In the genomic region with DNA sequence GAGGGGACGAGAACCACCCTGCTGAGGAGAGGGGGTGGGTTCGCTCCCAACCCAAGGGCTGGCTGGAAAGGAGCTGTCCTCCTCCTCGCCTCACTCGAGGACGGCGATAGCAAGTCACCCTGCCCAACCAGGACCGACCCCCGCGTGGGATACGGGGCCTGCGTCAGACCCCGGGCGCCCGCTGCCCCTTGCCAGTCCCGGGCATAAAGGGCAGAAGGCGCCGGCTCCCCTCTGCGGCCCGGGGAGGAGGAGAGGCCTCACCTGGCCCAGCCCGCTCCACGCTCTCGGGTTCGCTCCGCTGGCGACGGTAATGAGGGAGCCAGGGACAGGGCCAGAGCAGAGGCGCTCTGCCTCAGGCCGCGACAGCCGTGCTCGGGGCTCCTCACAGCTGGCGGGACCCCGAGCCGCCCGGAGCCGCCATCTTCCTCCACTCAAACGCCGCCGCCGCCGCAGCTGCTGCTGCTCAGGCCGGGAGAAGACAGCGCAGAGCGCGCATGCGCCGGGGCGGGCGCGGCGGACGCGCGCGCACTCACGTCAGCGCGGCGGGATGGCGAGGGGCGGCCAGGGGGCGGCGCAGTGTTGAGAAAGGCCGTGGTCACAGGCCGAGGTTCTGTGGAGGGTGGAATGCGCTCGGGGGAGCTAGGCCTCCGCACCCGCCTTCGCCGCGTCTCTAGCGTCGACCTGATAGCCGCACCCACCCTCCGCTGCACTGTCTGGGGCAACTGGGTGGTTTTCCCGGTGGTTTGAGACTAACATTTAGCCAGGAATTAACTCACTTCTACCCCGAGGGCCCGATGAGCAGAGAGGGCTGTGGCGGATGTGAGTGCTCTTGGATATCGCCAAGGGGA, we compare ENCODE assay signal across 1 cellular context.
TF ChIP-seq lines count a peak whose summit lies in the region.

FBXO42 (minus strand) TSS at position 487 of the 848 bp plus-strand sequence. CDS start 37,062 bp downstream, outside the sequence.

TF ChIP-seq in K562, 482 proteins besides CTCF, POLR2A, EP300 and RAD21 (continued from another document and continues in another):
- TF ChIP-seq, protein P1, sequence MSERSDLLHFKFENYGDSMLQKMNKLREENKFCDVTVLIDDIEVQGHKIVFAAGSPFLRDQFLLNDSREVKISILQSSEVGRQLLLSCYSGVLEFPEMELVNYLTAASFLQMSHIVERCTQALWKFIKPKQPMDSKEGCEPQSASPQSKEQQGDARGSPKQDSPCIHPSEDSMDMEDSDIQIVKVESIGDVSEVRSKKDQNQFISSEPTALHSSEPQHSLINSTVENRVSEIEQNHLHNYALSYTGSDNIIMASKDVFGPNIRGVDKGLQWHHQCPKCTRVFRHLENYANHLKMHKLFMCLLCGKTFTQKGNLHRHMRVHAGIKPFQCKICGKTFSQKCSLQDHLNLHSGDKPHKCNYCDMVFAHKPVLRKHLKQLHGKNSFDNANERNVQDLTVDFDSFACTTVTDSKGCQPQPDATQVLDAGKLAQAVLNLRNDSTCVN (CRISPR knock-in tag; IDR thresholded peaks at IDR 0.05) = 0 out of 2 replicates have a peak, but pooled peaks have one; percentile 34
- TF ChIP-seq TEAD2 (tag; IDR thresholded peaks at IDR 0.05) (no peak), ZNF57 (CRISPR knock-in tag; IDR thresholded peaks at IDR 0.05) (0 out of 2 replicates have a peak, but pooled peaks have one; percentile 16), TCF7 (IDR thresholded peaks at IDR 0.05; ENCODE audit: borderline replicate concordance) (no peak; the same call in none of the 2 replicates), ZNF780A (CRISPR knock-in tag; IDR thresholded peaks at IDR 0.05) (no peak), PURB (CRISPR knock-in tag; IDR thresholded peaks at IDR 0.05; ENCODE audit: low read depth) (no peak), KAT2B (IDR thresholded peaks at IDR 0.05; ENCODE audit: low read depth, low read length) (no peak), CHD4 (IDR thresholded peaks at IDR 0.05; ENCODE audit: insufficient read depth, insufficient replicate concordance, low read depth, low read length, poor library complexity, severe bottlenecking) (no peak), NR2C2 (CRISPR knock-in tag; IDR thresholded peaks at IDR 0.05) (peak; percentile 47; the same call in 1 of the 2 replicates), NR2C2 (tag; IDR thresholded peaks at IDR 0.05) (peak; percentile 78; the same call in 1 of the 2 replicates), ZBTB34 (CRISPR knock-in tag; IDR thresholded peaks at IDR 0.05) (no peak), MBD2 (IDR thresholded peaks at IDR 0.05; ENCODE audit: borderline replicate concordance, low read depth) (peak; percentile 62; the same call in 1 of the 2 replicates), PPARD (CRISPR knock-in tag; IDR thresholded peaks at IDR 0.05) (no peak), CBX2 (IDR thresholded peaks at IDR 0.05; ENCODE audit: insufficient read depth, low read length, poor library complexity, severe bottlenecking) (no peak), SNRNP70 (optimal IDR thresholded peaks at IDR 0.05; ENCODE audit: low read depth, low read length) (no peak), HDAC3 (IDR thresholded peaks at IDR 0.05; ENCODE audit: borderline replicate concordance, partially characterized antibody) (no peak), MED1 (CRISPR knock-in tag; IDR thresholded peaks at IDR 0.05; ENCODE audit: borderline replicate concordance) (no peak; the same call in 1 of the 2 replicates), RUNX1 (IDR thresholded peaks at IDR 0.05; ENCODE audit: low read depth) (peak; percentile 83; the same call in 1 of the 2 replicates), ZFPM2 (CRISPR knock-in tag; IDR thresholded peaks at IDR 0.05) (no peak), ZNF253 (CRISPR knock-in tag; conservative IDR thresholded peaks at IDR 0.05) (no peak)
- TF ChIP-seq, protein P2, sequence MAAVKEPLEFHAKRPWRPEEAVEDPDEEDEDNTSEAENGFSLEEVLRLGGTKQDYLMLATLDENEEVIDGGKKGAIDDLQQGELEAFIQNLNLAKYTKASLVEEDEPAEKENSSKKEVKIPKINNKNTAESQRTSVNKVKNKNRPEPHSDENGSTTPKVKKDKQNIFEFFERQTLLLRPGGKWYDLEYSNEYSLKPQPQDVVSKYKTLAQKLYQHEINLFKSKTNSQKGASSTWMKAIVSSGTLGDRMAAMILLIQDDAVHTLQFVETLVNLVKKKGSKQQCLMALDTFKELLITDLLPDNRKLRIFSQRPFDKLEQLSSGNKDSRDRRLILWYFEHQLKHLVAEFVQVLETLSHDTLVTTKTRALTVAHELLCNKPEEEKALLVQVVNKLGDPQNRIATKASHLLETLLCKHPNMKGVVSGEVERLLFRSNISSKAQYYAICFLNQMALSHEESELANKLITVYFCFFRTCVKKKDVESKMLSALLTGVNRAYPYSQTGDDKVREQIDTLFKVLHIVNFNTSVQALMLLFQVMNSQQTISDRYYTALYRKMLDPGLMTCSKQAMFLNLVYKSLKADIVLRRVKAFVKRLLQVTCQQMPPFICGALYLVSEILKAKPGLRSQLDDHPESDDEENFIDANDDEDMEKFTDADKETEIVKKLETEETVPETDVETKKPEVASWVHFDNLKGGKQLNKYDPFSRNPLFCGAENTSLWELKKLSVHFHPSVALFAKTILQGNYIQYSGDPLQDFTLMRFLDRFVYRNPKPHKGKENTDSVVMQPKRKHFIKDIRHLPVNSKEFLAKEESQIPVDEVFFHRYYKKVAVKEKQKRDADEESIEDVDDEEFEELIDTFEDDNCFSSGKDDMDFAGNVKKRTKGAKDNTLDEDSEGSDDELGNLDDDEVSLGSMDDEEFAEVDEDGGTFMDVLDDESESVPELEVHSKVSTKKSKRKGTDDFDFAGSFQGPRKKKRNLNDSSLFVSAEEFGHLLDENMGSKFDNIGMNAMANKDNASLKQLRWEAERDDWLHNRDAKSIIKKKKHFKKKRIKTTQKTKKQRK (IDR thresholded peaks at IDR 0.05; ENCODE audit: borderline replicate concordance, low read depth, low read length) = no peak
- TF ChIP-seq, protein P3, sequence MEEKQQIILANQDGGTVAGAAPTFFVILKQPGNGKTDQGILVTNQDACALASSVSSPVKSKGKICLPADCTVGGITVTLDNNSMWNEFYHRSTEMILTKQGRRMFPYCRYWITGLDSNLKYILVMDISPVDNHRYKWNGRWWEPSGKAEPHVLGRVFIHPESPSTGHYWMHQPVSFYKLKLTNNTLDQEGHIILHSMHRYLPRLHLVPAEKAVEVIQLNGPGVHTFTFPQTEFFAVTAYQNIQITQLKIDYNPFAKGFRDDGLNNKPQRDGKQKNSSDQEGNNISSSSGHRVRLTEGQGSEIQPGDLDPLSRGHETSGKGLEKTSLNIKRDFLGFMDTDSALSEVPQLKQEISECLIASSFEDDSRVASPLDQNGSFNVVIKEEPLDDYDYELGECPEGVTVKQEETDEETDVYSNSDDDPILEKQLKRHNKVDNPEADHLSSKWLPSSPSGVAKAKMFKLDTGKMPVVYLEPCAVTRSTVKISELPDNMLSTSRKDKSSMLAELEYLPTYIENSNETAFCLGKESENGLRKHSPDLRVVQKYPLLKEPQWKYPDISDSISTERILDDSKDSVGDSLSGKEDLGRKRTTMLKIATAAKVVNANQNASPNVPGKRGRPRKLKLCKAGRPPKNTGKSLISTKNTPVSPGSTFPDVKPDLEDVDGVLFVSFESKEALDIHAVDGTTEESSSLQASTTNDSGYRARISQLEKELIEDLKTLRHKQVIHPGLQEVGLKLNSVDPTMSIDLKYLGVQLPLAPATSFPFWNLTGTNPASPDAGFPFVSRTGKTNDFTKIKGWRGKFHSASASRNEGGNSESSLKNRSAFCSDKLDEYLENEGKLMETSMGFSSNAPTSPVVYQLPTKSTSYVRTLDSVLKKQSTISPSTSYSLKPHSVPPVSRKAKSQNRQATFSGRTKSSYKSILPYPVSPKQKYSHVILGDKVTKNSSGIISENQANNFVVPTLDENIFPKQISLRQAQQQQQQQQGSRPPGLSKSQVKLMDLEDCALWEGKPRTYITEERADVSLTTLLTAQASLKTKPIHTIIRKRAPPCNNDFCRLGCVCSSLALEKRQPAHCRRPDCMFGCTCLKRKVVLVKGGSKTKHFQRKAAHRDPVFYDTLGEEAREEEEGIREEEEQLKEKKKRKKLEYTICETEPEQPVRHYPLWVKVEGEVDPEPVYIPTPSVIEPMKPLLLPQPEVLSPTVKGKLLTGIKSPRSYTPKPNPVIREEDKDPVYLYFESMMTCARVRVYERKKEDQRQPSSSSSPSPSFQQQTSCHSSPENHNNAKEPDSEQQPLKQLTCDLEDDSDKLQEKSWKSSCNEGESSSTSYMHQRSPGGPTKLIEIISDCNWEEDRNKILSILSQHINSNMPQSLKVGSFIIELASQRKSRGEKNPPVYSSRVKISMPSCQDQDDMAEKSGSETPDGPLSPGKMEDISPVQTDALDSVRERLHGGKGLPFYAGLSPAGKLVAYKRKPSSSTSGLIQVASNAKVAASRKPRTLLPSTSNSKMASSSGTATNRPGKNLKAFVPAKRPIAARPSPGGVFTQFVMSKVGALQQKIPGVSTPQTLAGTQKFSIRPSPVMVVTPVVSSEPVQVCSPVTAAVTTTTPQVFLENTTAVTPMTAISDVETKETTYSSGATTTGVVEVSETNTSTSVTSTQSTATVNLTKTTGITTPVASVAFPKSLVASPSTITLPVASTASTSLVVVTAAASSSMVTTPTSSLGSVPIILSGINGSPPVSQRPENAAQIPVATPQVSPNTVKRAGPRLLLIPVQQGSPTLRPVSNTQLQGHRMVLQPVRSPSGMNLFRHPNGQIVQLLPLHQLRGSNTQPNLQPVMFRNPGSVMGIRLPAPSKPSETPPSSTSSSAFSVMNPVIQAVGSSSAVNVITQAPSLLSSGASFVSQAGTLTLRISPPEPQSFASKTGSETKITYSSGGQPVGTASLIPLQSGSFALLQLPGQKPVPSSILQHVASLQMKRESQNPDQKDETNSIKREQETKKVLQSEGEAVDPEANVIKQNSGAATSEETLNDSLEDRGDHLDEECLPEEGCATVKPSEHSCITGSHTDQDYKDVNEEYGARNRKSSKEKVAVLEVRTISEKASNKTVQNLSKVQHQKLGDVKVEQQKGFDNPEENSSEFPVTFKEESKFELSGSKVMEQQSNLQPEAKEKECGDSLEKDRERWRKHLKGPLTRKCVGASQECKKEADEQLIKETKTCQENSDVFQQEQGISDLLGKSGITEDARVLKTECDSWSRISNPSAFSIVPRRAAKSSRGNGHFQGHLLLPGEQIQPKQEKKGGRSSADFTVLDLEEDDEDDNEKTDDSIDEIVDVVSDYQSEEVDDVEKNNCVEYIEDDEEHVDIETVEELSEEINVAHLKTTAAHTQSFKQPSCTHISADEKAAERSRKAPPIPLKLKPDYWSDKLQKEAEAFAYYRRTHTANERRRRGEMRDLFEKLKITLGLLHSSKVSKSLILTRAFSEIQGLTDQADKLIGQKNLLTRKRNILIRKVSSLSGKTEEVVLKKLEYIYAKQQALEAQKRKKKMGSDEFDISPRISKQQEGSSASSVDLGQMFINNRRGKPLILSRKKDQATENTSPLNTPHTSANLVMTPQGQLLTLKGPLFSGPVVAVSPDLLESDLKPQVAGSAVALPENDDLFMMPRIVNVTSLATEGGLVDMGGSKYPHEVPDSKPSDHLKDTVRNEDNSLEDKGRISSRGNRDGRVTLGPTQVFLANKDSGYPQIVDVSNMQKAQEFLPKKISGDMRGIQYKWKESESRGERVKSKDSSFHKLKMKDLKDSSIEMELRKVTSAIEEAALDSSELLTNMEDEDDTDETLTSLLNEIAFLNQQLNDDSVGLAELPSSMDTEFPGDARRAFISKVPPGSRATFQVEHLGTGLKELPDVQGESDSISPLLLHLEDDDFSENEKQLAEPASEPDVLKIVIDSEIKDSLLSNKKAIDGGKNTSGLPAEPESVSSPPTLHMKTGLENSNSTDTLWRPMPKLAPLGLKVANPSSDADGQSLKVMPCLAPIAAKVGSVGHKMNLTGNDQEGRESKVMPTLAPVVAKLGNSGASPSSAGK (IDR thresholded peaks at IDR 0.05) = peak; percentile 95
- TF ChIP-seq, protein P4, sequence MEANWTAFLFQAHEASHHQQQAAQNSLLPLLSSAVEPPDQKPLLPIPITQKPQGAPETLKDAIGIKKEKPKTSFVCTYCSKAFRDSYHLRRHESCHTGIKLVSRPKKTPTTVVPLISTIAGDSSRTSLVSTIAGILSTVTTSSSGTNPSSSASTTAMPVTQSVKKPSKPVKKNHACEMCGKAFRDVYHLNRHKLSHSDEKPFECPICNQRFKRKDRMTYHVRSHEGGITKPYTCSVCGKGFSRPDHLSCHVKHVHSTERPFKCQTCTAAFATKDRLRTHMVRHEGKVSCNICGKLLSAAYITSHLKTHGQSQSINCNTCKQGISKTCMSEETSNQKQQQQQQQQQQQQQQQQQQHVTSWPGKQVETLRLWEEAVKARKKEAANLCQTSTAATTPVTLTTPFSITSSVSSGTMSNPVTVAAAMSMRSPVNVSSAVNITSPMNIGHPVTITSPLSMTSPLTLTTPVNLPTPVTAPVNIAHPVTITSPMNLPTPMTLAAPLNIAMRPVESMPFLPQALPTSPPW (CRISPR knock-in tag; IDR thresholded peaks at IDR 0.05) = peak; percentile 73
- TF ChIP-seq, protein P5, sequence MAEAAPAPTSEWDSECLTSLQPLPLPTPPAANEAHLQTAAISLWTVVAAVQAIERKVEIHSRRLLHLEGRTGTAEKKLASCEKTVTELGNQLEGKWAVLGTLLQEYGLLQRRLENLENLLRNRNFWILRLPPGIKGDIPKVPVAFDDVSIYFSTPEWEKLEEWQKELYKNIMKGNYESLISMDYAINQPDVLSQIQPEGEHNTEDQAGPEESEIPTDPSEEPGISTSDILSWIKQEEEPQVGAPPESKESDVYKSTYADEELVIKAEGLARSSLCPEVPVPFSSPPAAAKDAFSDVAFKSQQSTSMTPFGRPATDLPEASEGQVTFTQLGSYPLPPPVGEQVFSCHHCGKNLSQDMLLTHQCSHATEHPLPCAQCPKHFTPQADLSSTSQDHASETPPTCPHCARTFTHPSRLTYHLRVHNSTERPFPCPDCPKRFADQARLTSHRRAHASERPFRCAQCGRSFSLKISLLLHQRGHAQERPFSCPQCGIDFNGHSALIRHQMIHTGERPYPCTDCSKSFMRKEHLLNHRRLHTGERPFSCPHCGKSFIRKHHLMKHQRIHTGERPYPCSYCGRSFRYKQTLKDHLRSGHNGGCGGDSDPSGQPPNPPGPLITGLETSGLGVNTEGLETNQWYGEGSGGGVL (CRISPR knock-in tag; IDR thresholded peaks at IDR 0.05) = no peak
